ENCODE assay signal across 9 cellular contexts in the genomic region with DNA sequence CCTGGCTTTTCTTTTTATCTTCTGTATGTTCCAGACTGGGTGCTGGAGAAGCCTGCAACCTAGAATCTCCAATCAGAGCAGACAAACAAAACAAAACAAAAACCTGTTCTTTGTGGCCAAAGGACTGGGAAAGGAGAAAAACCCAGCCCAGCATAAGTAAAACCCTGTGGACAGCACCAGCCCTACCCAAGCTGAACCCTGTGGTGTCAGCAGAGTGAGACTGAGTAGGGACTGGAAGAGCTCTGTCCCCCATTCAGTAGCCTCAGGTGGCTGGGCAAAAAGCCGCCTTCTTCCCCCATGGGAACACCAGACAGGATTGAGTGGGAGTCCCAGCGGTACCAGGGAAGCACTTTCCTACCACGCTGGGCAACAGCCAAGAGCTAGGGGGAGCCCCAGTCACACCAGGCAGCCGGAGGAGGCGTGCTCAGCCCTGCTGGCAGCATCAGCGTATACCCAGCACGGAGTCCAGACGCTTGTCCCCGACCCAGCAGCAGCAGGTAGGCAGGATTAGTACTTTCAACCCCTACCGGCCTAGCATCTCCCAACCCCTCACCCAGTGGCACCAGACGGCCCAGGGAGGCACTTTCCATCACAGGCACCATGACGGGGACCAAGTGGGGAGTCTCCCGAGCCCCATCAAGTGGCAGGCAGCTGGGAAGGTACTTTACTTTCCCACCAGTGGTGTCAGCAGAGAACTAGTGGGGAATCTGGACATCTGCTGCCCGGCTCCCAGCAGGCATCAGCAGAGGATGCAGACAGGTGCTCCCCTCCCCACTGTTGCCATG. TPM values are rescaled to one million over a fixed set of nuclear protein-coding genes. Genes with fewer than 3 reads are reported as not detected.
A peak's percentile ranks its signal among the peaks of the same experiment; 100 is the strongest.
DNase-seq lines count a peak whose midpoint lies in the region; ATAC-seq and TF ChIP-seq lines count a peak whose summit lies in the region.
"Had no signal": no experiment of that assay in that cellular context is flagged by ENCODE, and none has a peak within 500 bp of the region (broad histone marks: within the 10 kb centered on the region; RNA-seq: fewer than 3 reads in every experiment).

No MANE protein-coding gene starts in this region.

- H3K27me3 Mint-ChIP-seq in activated T-helper 17 cell treated with anti-CD3 and anti-CD28 coated beads, Interleukin-2, amount 50 U/mL, for 72 hours: no peaks in the 10 kb centered on the region
- H3K27me3 Mint-ChIP-seq in natural killer cell treated with Interleukin-12 subunit alpha and Interleukin-12 subunit beta and Interleukin-15 and Interleukin-18, amount 100 ng/mL, for 72 hours: peaks cover 19 to 29% of the 10 kb centered on the region in 2 donors

- intact Hi-C loops in testis (cut with DNase I; ENCODE audit: low total_unique reads): no loop called here

- H3K27me3 ChIP-seq in testis: no peaks in the 10 kb centered on the region

- DNase-seq in DMS153 treated with DMSO at 0.1 percent for 48 hours (lab: John Stamatoyannopoulos, UW; ENCODE audit: unreplicated experiment) (peak; percentile 53), KBM-7 (peak; percentile 86), OCI-M1 (lab: John Stamatoyannopoulos, UW) (peak; percentile 77), fibroblast of villous mesenchyme (ENCODE audit: low read depth) (peak; percentile 74), testis (peak; percentile 84)
- DNase-seq in natural killer cell treated with Interleukin-12 subunit alpha and Interleukin-12 subunit beta and Interleukin-15 and Interleukin-18, amount 100 ng/mL, for 72 hours (ENCODE audit: low spot score): peak; percentile 65

- peak; percentile 84 for ATAC-seq in GM21723 (IDR thresholded peaks at IDR 0.05; ENCODE audit: unreplicated experiment)
- ATAC-seq in activated T-helper 17 cell treated with anti-CD3 and anti-CD28 coated beads, Interleukin-2, amount 50 U/mL, for 72 hours (replicated peaks): peak; percentile 99
- peak; percentile 80 to 88 for ATAC-seq in natural killer cell treated with Interleukin-12 subunit alpha and Interleukin-12 subunit beta and Interleukin-15 and Interleukin-18, amount 100 ng/mL, for 72 hours

- 22% methylated on average over 4 of the region's 14 CpGs; no CpG with 5 or more reads in 1 of the 2 donors for WGBS in testis, 2 donors

- no peaks in the 10 kb centered on the region for H3K4me1 ChIP-seq in testis

- peak overlapping the region; percentile 55 for H3K4me3 Mint-ChIP-seq in activated T-helper 17 cell treated with anti-CD3 and anti-CD28 coated beads, Interleukin-2, amount 50 U/mL, for 72 hours
- no peak overlapping the region for H3K4me3 Mint-ChIP-seq in natural killer cell treated with Interleukin-12 subunit alpha and Interleukin-12 subunit beta and Interleukin-15 and Interleukin-18, amount 100 ng/mL, for 72 hours

- no peak overlapping the region for H3K27ac Mint-ChIP-seq in activated T-helper 17 cell treated with anti-CD3 and anti-CD28 coated beads, Interleukin-2, amount 50 U/mL, for 72 hours
- H3K27ac Mint-ChIP-seq in natural killer cell treated with Interleukin-12 subunit alpha and Interleukin-12 subunit beta and Interleukin-15 and Interleukin-18, amount 100 ng/mL, for 72 hours: no peak overlapping the region

- no peaks in the 10 kb centered on the region for H3K4me1 Mint-ChIP-seq in activated T-helper 17 cell treated with anti-CD3 and anti-CD28 coated beads, Interleukin-2, amount 50 U/mL, for 72 hours
- H3K4me1 Mint-ChIP-seq in natural killer cell treated with Interleukin-12 subunit alpha and Interleukin-12 subunit beta and Interleukin-15 and Interleukin-18, amount 100 ng/mL, for 72 hours (ENCODE audit: low read depth in 2 of 2): no peaks in the 10 kb centered on the region

- in situ Hi-C loops in KBM-7 (cut with MboI; ENCODE audit: low pct_unique_long_range_greater_than_20kb, low sequenced_read_pairs): no loop called here

- H3K36me3 Mint-ChIP-seq in activated T-helper 17 cell treated with anti-CD3 and anti-CD28 coated beads, Interleukin-2, amount 50 U/mL, for 72 hours (ENCODE audit: low read depth): no peaks in the 10 kb centered on the region
- H3K36me3 Mint-ChIP-seq in natural killer cell treated with Interleukin-12 subunit alpha and Interleukin-12 subunit beta and Interleukin-15 and Interleukin-18, amount 100 ng/mL, for 72 hours: no peaks in the 10 kb centered on the region

- no peaks in the 10 kb centered on the region for H3K36me3 ChIP-seq in testis (ENCODE audit: low read depth, missing control alignments)

- no peak for TF ChIP-seq POLR2A in testis (IDR thresholded peaks at IDR 0.05)

- H3K4me3 ChIP-seq in fibroblast of villous mesenchyme (ENCODE audit: low read depth, low read length): peak overlapping the region; percentile 64
- peak overlapping the region in 1 of 2 donors; percentile 24 for H3K4me3 ChIP-seq in testis

- H3K27ac ChIP-seq in testis: no peak overlapping the region
- H3K27ac ChIP-seq: epithelial cell of prostate had no signal

- H3K9me3 Mint-ChIP-seq in activated T-helper 17 cell treated with anti-CD3 and anti-CD28 coated beads, Interleukin-2, amount 50 U/mL, for 72 hours: no peaks in the 10 kb centered on the region
- no peaks in the 10 kb centered on the region for H3K9me3 Mint-ChIP-seq in natural killer cell treated with Interleukin-12 subunit alpha and Interleukin-12 subunit beta and Interleukin-15 and Interleukin-18, amount 100 ng/mL, for 72 hours

- peak; percentile 59 for TF ChIP-seq CTCF in fibroblast of villous mesenchyme (IDR thresholded peaks at IDR 0.05; ENCODE audit: insufficient read depth, low read depth, low read length)
- peak; percentile 21 to 39 (median 37) for TF ChIP-seq CTCF in testis (IDR thresholded peaks at IDR 0.05)

- no peaks in the 10 kb centered on the region for H3K9me3 ChIP-seq in testis

RNA-seq across cellular contexts. Expression of gene JADE3, which starts 8.6 kb away (rescaled TPM):
- 1 to 10 TPM in 1 of 2 donors, under 1 TPM in 1; 0.54 to 1.3 TPM for total RNA-seq in activated T-helper 17 cell treated with anti-CD3 and anti-CD28 coated beads, Interleukin-2, amount 50 U/mL, for 72 hours
- total RNA-seq in fibroblast of villous mesenchyme: 3.5 and 4.3 TPM in 2 replicates
- 1 to 10 TPM in 1 of 2 donors, under 1 TPM in 1; 0.43 to 1.1 TPM for total RNA-seq in natural killer cell treated with Interleukin-12 subunit alpha and Interleukin-12 subunit beta and Interleukin-15 and Interleukin-18, amount 100 ng/mL, for 72 hours
- total RNA-seq in testis: 10 to 100 TPM; 22.9 to 33.1 TPM
- polyA plus RNA-seq in testis (ENCODE audit: insufficient read depth, low read depth, low replicate concordance): 23.0 TPM
